ENCODE assay signal across 17 cellular contexts in genomic region chr1:169103002-169103401, GRCh38. TPM values are rescaled to one million over a fixed set of nuclear protein-coding genes. Genes with fewer than 3 reads are reported as not detected.
DNase-seq lines count a peak whose midpoint lies in the region; ATAC-seq, FAIRE-seq and TF ChIP-seq lines count a peak whose summit lies in the region.
"Had no signal": no experiment of that assay in that cellular context is flagged by ENCODE, and none has a peak within 500 bp of the region (broad histone marks: within the 10 kb centered on the region; RNA-seq: fewer than 3 reads in every experiment).

No MANE protein-coding gene starts in this region.

- H3K27me3 ChIP-seq in cardiac muscle cell (no peaks in the 10 kb centered on the region), right atrium auricular region (no peaks in the 10 kb centered on the region), neural cell (ENCODE audit: insufficient read depth, low read depth, low read length) (no peaks in the 10 kb centered on the region), transverse colon (no peaks in the 10 kb centered on the region)

- H2AFZ ChIP-seq in neural cell (ENCODE audit: low read depth, low read length): no peak overlapping the region

- H3F3A ChIP-seq in neural cell (ENCODE audit: insufficient read depth, low read length, poor library complexity, severe bottlenecking): no peaks in the 10 kb centered on the region

- H3K4me1 ChIP-seq in cardiac muscle cell (ENCODE audit: low read depth): peaks cover 43% of the 10 kb centered on the region
- peaks cover 0 to 36% of the 10 kb centered on the region in 2 donors for H3K4me1 ChIP-seq in right atrium auricular region
- peaks cover 0 to 46% (median 31%) of the 10 kb centered on the region in 4 donors for H3K4me1 ChIP-seq in transverse colon

- peak overlapping the region; percentile 18 for H3K9ac ChIP-seq in neural cell (ENCODE audit: low read length)
- H3K9ac ChIP-seq: KMS-11 had no signal

- TF ChIP-seq CTCF in cardiac muscle cell (IDR thresholded peaks at IDR 0.05; ENCODE audit: low read depth, low read length): no peak
- no peak for TF ChIP-seq CTCF in right atrium auricular region (IDR thresholded peaks at IDR 0.05)
- TF ChIP-seq CTCF in epithelial cell of proximal tubule (conservative IDR thresholded peaks at IDR 0.05; ENCODE audit: low read depth, low read length): no peak
- no peak for TF ChIP-seq CTCF in neural cell (IDR thresholded peaks at IDR 0.05; ENCODE audit: poor library complexity, severe bottlenecking)
- no peak for TF ChIP-seq CTCF in transverse colon (IDR thresholded peaks at IDR 0.05)

- WGBS in transverse colon (ENCODE audit: low coverage in 1 of 2), 2 donors: 50 to 64% methylated on average over 3 to 5 of the region's 5 CpGs

- no peak for FAIRE-seq in GM12892 (lab: Jason Lieb, UNC)
- FAIRE-seq: GM12878 had no signal

- no peak for TF ChIP-seq RAD21 in neural cell (conservative IDR thresholded peaks at IDR 0.05)

- H3K79me2 ChIP-seq in neural cell (replicated peaks; ENCODE audit: insufficient read depth, low read length): peaks cover 13% of the 10 kb centered on the region

- intact Hi-C loops in transverse colon (cut with DNase I; ENCODE audit: low total_unique reads): no loop called here

- H3K36me3 ChIP-seq in cardiac muscle cell (peaks cover 1% of the 10 kb centered on the region), right atrium auricular region (no peaks in the 10 kb centered on the region), neural cell (ENCODE audit: insufficient read depth, low read length) (no peaks in the 10 kb centered on the region), transverse colon (no peaks in the 10 kb centered on the region)
- H3K36me3 ChIP-seq: spleen had no signal

- no peaks in the 10 kb centered on the region for H4K20me1 ChIP-seq in neural cell (ENCODE audit: insufficient read depth)

- H3K9me3 ChIP-seq in cardiac muscle cell (ENCODE audit: low read depth) (no peaks in the 10 kb centered on the region), right atrium auricular region (no peaks in the 10 kb centered on the region), neural cell (ENCODE audit: low read length) (no peaks in the 10 kb centered on the region), transverse colon (no peaks in the 10 kb centered on the region)
- H3K9me3 ChIP-seq: spleen had no signal

- H3K27ac ChIP-seq in cardiac muscle cell: peak overlapping the region; percentile 50
- peak overlapping the region in 1 of 2 donors; percentile 55 for H3K27ac ChIP-seq in right atrium auricular region
- peak overlapping the region; percentile 15 for H3K27ac ChIP-seq in neural cell (ENCODE audit: low read length)
- peak overlapping the region; percentile 94 to 98 (median 96) for H3K27ac ChIP-seq in transverse colon
- H3K27ac ChIP-seq: KMS-11 had no signal

- DNase-seq in cardiac muscle cell (ENCODE audit: low read depth in 1 of 2, low spot score in 1 of 2): no peak
- no peak for DNase-seq in right atrium auricular region (ENCODE audit: low spot score)
- no peak for DNase-seq in epithelial cell of proximal tubule (ENCODE audit: low read depth)
- peak; percentile 16 for DNase-seq in transverse colon
- DNase-seq in GM12892 (ENCODE audit: insufficient read length): no peak
- DNase-seq: activated CD4-positive, alpha-beta T cell treated with anti-CD3 and anti-CD28 coated beads, Interleukin-2, amount 50 U/mL, for 48 hours; activated naive CD8-positive, alpha-beta T cell treated with anti-CD3 and anti-CD28 coated beads, Interleukin-2, amount 50 U/mL, for 24 hours; activated T-cell treated with anti-CD3 and anti-CD28 coated beads, Interleukin-2, amount 50 U/mL, for 72 hours; CD8-positive, alpha-beta memory T cell; NCI-H1105 treated with DMSO at 0.1 percent for 48 hours; spleen; stimulated activated naive CD8-positive, alpha-beta T cell treated with anti-CD3 and anti-CD28 coated beads, Interleukin-15, Interleukin-2, amounts not matched to agents 100 U/mL and 50 U/mL, for 24 hours had no signal

- TF ChIP-seq POLR2A in transverse colon (IDR thresholded peaks at IDR 0.05): no peak
- TF ChIP-seq POLR2A in GM12892 (IDR thresholded peaks at IDR 0.05; ENCODE audit: low read depth, low read length): no peak

- no peak for TF ChIP-seq EP300 in neural cell (conservative IDR thresholded peaks at IDR 0.05; ENCODE audit: poor library complexity, severe bottlenecking)
- no peak for TF ChIP-seq EP300 in transverse colon (IDR thresholded peaks at IDR 0.05; ENCODE audit: low read depth)

- ATAC-seq in GM19467 (IDR thresholded peaks at IDR 0.05; ENCODE audit: unreplicated experiment) (no peak), GM21381 (IDR thresholded peaks at IDR 0.05; ENCODE audit: unreplicated experiment) (no peak)
- ATAC-seq: activated naive CD8-positive, alpha-beta T cell treated with anti-CD3 and anti-CD28 coated beads, Interleukin-2, amount 50 U/mL, for 24 hours; activated T-cell treated with anti-CD3 and anti-CD28 coated beads, Interleukin-2, amount 50 U/mL, for 72 hours; GM12878; stimulated activated naive CD8-positive, alpha-beta T cell treated with anti-CD3 and anti-CD28 coated beads, Interleukin-15, Interleukin-2, amounts not matched to agents 100 U/mL and 50 U/mL, for 24 hours had no signal

- H3K4me2 ChIP-seq in neural cell (ENCODE audit: low read length): no peak overlapping the region
- H3K4me2 ChIP-seq: KMS-11 had no signal

- no peaks in the 10 kb centered on the region for H3K9me2 ChIP-seq in neural cell (ENCODE audit: insufficient read depth, low read length)

- no peak overlapping the region for H3K4me3 ChIP-seq in cardiac muscle cell
- H3K4me3 ChIP-seq in right atrium auricular region: no peak overlapping the region
- H3K4me3 ChIP-seq in epithelial cell of proximal tubule (ENCODE audit: low read depth, low read length): peak overlapping the region; percentile 33
- no peak overlapping the region for H3K4me3 ChIP-seq in neural cell (ENCODE audit: low read length)
- peak overlapping the region in 3 of 4 donors; percentile 27 to 37 (median 35) for H3K4me3 ChIP-seq in transverse colon
- H3K4me3 ChIP-seq: GM12878, spleen had no signal

- in situ Hi-C loops in transverse colon (cut with MboI; ENCODE audit: low pct_ligation_motif_present in 1 of 4, low pct_unique_long_range_greater_than_20kb in 1 of 4, low sequenced_read_pairs in 3 of 4): loop anchor here in 2 of 4 donors (25.0 kb wide), 3 partner anchors 234 to 641 kb away; no protein-coding TSS in a partner anchor

TF ChIP-seq in neural cell, 6 proteins besides CTCF, POLR2A, EP300 and RAD21:
- TF ChIP-seq REST (IDR thresholded peaks at IDR 0.05; ENCODE audit: borderline replicate concordance) (no peak), TAF1 (IDR thresholded peaks at IDR 0.05; ENCODE audit: low read depth) (no peak), MXI1 (conservative IDR thresholded peaks at IDR 0.05; ENCODE audit: poor library complexity, severe bottlenecking) (no peak), POLR2AphosphoS5 (IDR thresholded peaks at IDR 0.05) (no peak), SMC3 (conservative IDR thresholded peaks at IDR 0.05; ENCODE audit: poor library complexity) (no peak), EZH2 (IDR thresholded peaks at IDR 0.05; ENCODE audit: borderline replicate concordance, insufficient read depth, low read length, poor library complexity, severe bottlenecking) (no peak)
TF ChIP-seq in neural cell: peak in this region for 0.

RNA-seq across cellular contexts. Expression of gene ATP1B1, which starts 3.5 kb away (rescaled TPM):
- total RNA-seq in cardiac muscle cell (602 and 603 TPM in 2 replicates), right atrium auricular region (100 to 1,000 TPM; 200 to 342 TPM), epithelial cell of proximal tubule (73.0 and 83.3 TPM in 2 replicates), transverse colon (100 to 1,000 TPM in 3 of 4 donors, 10 to 100 TPM in 1; 82.8 to 493 (median 375) TPM)
- polyA plus RNA-seq in cardiac muscle cell (220 and 285 TPM in 2 replicates), neural cell (98.8 and 114 TPM in 2 replicates)
- 107 and 119 TPM in 2 replicates for polyA minus RNA-seq in neural cell
- polyA plus RNA-seq in GM12892 (2012; ENCODE audit: missing spikeins): 27.3 TPM

Comparison
In these comparisons a context has a peak if more than half of its experiments do, and no peak if none do; other contexts are left out.
1. H3K4me3 ChIP-seq: peak in epithelial cell of proximal tubule (single experiment) and transverse colon (3 of 4); none in cardiac muscle cell (single experiment), right atrium auricular region (0 of 2) and neural cell (single experiment).